Comparison of ENCODE assay signal across 15 cellular contexts in genomic region chr2:136207665-136208064, GRCh38.
A peak's percentile ranks its signal among the peaks of the same experiment; 100 is the strongest.
DNase-seq lines count a peak whose midpoint lies in the region; ATAC-seq and TF ChIP-seq lines count a peak whose summit lies in the region.
"Had no signal": no experiment of that assay in that cellular context is flagged by ENCODE, and none has a peak within 500 bp of the region (broad histone marks: within the 10 kb centered on the region; RNA-seq: fewer than 3 reads in every experiment).

No MANE protein-coding gene starts in this region.

- CTCF ChIA-PET in activated CD4-positive, alpha-beta T cell treated with anti-CD3 and anti-CD28 coated beads, Interleukin-2, amount 10 ng/mL, durations not matched to agents 7 days and 5 days (lab: Charles Lee) = interaction anchor here (1.3 to 2.8 kb wide), 2 partner anchors 31 to 103 kb away, joined by 5 to 11 read pairs; no protein-coding TSS in a partner anchor

- ATAC-seq in GM21526 (IDR thresholded peaks at IDR 0.05; ENCODE audit: low FRiP score, unreplicated experiment) (peak; percentile 3), GM18858 (IDR thresholded peaks at IDR 0.05; ENCODE audit: unreplicated experiment) (no peak)
- ATAC-seq: foreskin keratinocyte had no signal

- no peak overlapping the region for H3K4me3 Mint-ChIP-seq in activated CD4-positive, alpha-beta T cell treated with anti-CD3 and anti-CD28 coated beads, Interleukin-2, amount 10 ng/mL, durations not matched to agents 24 days and 14 days
- H3K4me3 Mint-ChIP-seq in activated CD4-positive, alpha-beta T cell treated with anti-CD3 and anti-CD28 coated beads, Interleukin-2, amount 10 ng/mL, durations not matched to agents 7 days and 5 days = no peak overlapping the region
- H3K4me3 Mint-ChIP-seq in type B pancreatic cell = no peak overlapping the region
- H3K4me3 Mint-ChIP-seq: effector memory CD8-positive, alpha-beta T cell had no signal

- H3K79me2 ChIP-seq in Karpas-422 (ENCODE audit: low read length) = no peaks in the 10 kb centered on the region

- 0 out of 2 replicates have a peak overlapping the region, but pooled peaks have one; percentile 80 for H3K27ac ChIP-seq in Karpas-422 (ENCODE audit: low read length)
- peak overlapping the region; percentile 84 for H3K27ac ChIP-seq in neutrophil
- no peak overlapping the region for H3K27ac ChIP-seq in uterus
- H3K27ac ChIP-seq: foreskin keratinocyte had no signal

- TF ChIP-seq CTCF in neutrophil (IDR thresholded peaks at IDR 0.05) = no peak
- TF ChIP-seq CTCF in uterus (IDR thresholded peaks at IDR 0.05) = no peak
- TF ChIP-seq CTCF in type B pancreatic cell (conservative IDR thresholded peaks at IDR 0.05) = no peak

- H4K20me1 ChIP-seq in Karpas-422 (ENCODE audit: insufficient read depth, low read depth, low read length) = peaks cover 18% of the 10 kb centered on the region; the same call in 1 of the 2 replicates

- H3K4me2 ChIP-seq in Karpas-422 (ENCODE audit: low read depth, low read length, poor library complexity, severe bottlenecking) = peak overlapping the region; percentile 84

- DNase-seq in activated CD4-positive, alpha-beta T cell treated with anti-CD3 and anti-CD28 coated beads, Interleukin-2, amount 10 ng/mL, durations not matched to agents 24 days and 14 days = no peak
- DNase-seq in activated CD4-positive, alpha-beta T cell treated with anti-CD3 and anti-CD28 coated beads, Interleukin-2, amount 10 ng/mL, durations not matched to agents 7 days and 5 days = no peak
- DNase-seq in Karpas-422 = no peak
- DNase-seq in uterus = no peak
- no peak for DNase-seq in type B pancreatic cell (ENCODE audit: extremely low spot score, unreplicated experiment)
- DNase-seq: activated CD4-positive, alpha-beta T cell treated with anti-CD3 and anti-CD28 coated beads for 1 hour; activated effector memory CD4-positive, alpha-beta T cell treated with anti-CD3 and anti-CD28 coated beads, Interleukin-2, amount 50 U/mL, for 16 hours; effector memory CD8-positive, alpha-beta T cell; foreskin keratinocyte; NCI-H2029 treated with DMSO at 0.1 percent for 48 hours; posterior cingulate gyrus; SW 1271 had no signal

- H3K36me3 ChIP-seq in Karpas-422 (ENCODE audit: insufficient read depth, low read length) (no peaks in the 10 kb centered on the region), neutrophil (no peaks in the 10 kb centered on the region), uterus (no peaks in the 10 kb centered on the region)

- H3K36me3 Mint-ChIP-seq in activated CD4-positive, alpha-beta T cell treated with anti-CD3 and anti-CD28 coated beads, Interleukin-2, amount 10 ng/mL, durations not matched to agents 24 days and 14 days (ENCODE audit: low read depth) = peaks cover 5% of the 10 kb centered on the region
- peaks cover 2% of the 10 kb centered on the region for H3K36me3 Mint-ChIP-seq in activated CD4-positive, alpha-beta T cell treated with anti-CD3 and anti-CD28 coated beads, Interleukin-2, amount 10 ng/mL, durations not matched to agents 7 days and 5 days (ENCODE audit: low read depth)
- H3K36me3 Mint-ChIP-seq in type B pancreatic cell = no peaks in the 10 kb centered on the region

- TF ChIP-seq POLR2A in uterus (IDR thresholded peaks at IDR 0.05) = no peak

- peaks cover 28% of the 10 kb centered on the region for H3K4me1 Mint-ChIP-seq in activated CD4-positive, alpha-beta T cell treated with anti-CD3 and anti-CD28 coated beads, Interleukin-2, amount 10 ng/mL, durations not matched to agents 24 days and 14 days
- H3K4me1 Mint-ChIP-seq in activated CD4-positive, alpha-beta T cell treated with anti-CD3 and anti-CD28 coated beads, Interleukin-2, amount 10 ng/mL, durations not matched to agents 7 days and 5 days = peaks cover 11% of the 10 kb centered on the region
- peaks cover 5% of the 10 kb centered on the region for H3K4me1 Mint-ChIP-seq in type B pancreatic cell (ENCODE audit: unreplicated experiment)

- peaks cover 13% of the 10 kb centered on the region for H3K9me3 Mint-ChIP-seq in activated CD4-positive, alpha-beta T cell treated with anti-CD3 and anti-CD28 coated beads, Interleukin-2, amount 10 ng/mL, durations not matched to agents 24 days and 14 days
- H3K9me3 Mint-ChIP-seq in activated CD4-positive, alpha-beta T cell treated with anti-CD3 and anti-CD28 coated beads, Interleukin-2, amount 10 ng/mL, durations not matched to agents 7 days and 5 days = peaks cover 13% of the 10 kb centered on the region
- peaks cover 17% of the 10 kb centered on the region for H3K9me3 Mint-ChIP-seq in type B pancreatic cell

- peak overlapping the region; percentile 92 for H3K27ac Mint-ChIP-seq in activated CD4-positive, alpha-beta T cell treated with anti-CD3 and anti-CD28 coated beads, Interleukin-2, amount 10 ng/mL, durations not matched to agents 24 days and 14 days
- no peak overlapping the region for H3K27ac Mint-ChIP-seq in activated CD4-positive, alpha-beta T cell treated with anti-CD3 and anti-CD28 coated beads, Interleukin-2, amount 10 ng/mL, durations not matched to agents 7 days and 5 days
- no peak overlapping the region for H3K27ac Mint-ChIP-seq in type B pancreatic cell

- no peak overlapping the region for H3K9ac ChIP-seq in Karpas-422 (ENCODE audit: low read length)

- H3K9me2 ChIP-seq in Karpas-422 (replicated peaks; ENCODE audit: insufficient read depth, low read length) = no peaks in the 10 kb centered on the region

- POLR2A ChIA-PET in activated CD4-positive, alpha-beta T cell treated with anti-CD3 and anti-CD28 coated beads, Interleukin-2, amount 10 ng/mL, durations not matched to agents 7 days and 5 days (lab: Charles Lee) = no interaction called here

- H3K4me3 ChIP-seq in Karpas-422 (ENCODE audit: low read length) = peak overlapping the region; percentile 52; the same call in 1 of the 2 replicates
- H3K4me3 ChIP-seq in neutrophil (ENCODE audit: low read depth in 1 of 2, low read length in 1 of 2) = no peak overlapping the region
- H3K4me3 ChIP-seq in uterus = no peak overlapping the region

- H3K27me3 Mint-ChIP-seq in activated CD4-positive, alpha-beta T cell treated with anti-CD3 and anti-CD28 coated beads, Interleukin-2, amount 10 ng/mL, durations not matched to agents 24 days and 14 days = peaks cover 3% of the 10 kb centered on the region
- no peaks in the 10 kb centered on the region for H3K27me3 Mint-ChIP-seq in activated CD4-positive, alpha-beta T cell treated with anti-CD3 and anti-CD28 coated beads, Interleukin-2, amount 10 ng/mL, durations not matched to agents 7 days and 5 days
- H3K27me3 Mint-ChIP-seq in type B pancreatic cell = peaks cover 28% of the 10 kb centered on the region

- no peak overlapping the region for H2AFZ ChIP-seq in Karpas-422 (ENCODE audit: low read length)

- H3K9me3 ChIP-seq in Karpas-422 (ENCODE audit: low read length) = no peaks in the 10 kb centered on the region
- H3K9me3 ChIP-seq in neutrophil = no peaks in the 10 kb centered on the region
- no peaks in the 10 kb centered on the region for H3K9me3 ChIP-seq in uterus

- intact Hi-C loops in activated CD4-positive, alpha-beta T cell treated with anti-CD3 and anti-CD28 coated beads, Interleukin-2, amount 10 ng/mL, durations not matched to agents 24 days and 14 days (cut with micrococcal nuclease) = loop anchor here (1.0 to 2.0 kb wide), 8 partner anchors 31 to 223 kb away; partner anchors contain the start of genes CXCR4 and DARS1
- intact Hi-C loops in uterus (cut with DNase I; ENCODE audit: low total_unique reads) = no loop called here

- H3K27me3 ChIP-seq in Karpas-422 (ENCODE audit: low read length) = peaks cover 4% of the 10 kb centered on the region; the same call in 1 of the 2 replicates
- H3K27me3 ChIP-seq in neutrophil = no peaks in the 10 kb centered on the region
- H3K27me3 ChIP-seq in uterus = no peaks in the 10 kb centered on the region
- H3K27me3 ChIP-seq: foreskin keratinocyte had no signal

- H3K4me1 ChIP-seq in Karpas-422 (ENCODE audit: low read length) (peaks cover 36% of the 10 kb centered on the region), neutrophil (ENCODE audit: control insufficient read depth in 1 of 2, insufficient read depth in 1 of 2, low read depth in 1 of 2, low read length in 1 of 2) (peaks cover 46 to 66% of the 10 kb centered on the region in 2 experiments), uterus (no peaks in the 10 kb centered on the region)
- H3K4me1 ChIP-seq: foreskin keratinocyte had no signal

Comparison
In these comparisons a context has a peak if more than half of its experiments do, and no peak if none do; other contexts are left out.
1. H3K27ac ChIP-seq: peak in Karpas-422 (single experiment) and neutrophil (single experiment); none in uterus (0 of 2).